1 cellular context compared by ENCODE assay signal in the genomic region with DNA sequence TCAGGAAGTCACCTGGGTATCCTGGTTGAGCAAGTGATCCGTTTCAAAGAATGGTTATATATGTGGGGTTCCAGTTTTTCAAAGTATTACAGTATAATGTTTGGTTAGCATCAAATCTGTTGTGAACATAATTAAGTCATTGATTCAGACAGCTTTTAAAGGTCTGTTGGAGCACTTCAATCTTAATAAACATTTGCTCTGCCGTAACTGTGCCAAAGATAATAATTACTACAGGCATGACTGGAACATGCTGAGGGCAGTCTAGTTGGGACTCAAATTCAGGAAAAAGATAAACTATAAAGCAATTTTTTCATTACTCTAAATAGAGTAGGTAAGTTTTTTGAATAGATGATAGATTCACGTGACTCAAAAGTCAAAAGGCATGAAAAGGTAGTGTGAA.
TF ChIP-seq lines count a peak whose summit lies in the region.

No MANE protein-coding gene starts in this region.

TF ChIP-seq in IMR-90, 13 proteins besides CTCF, POLR2A, EP300 and RAD21:
- TF ChIP-seq, protein P1, sequence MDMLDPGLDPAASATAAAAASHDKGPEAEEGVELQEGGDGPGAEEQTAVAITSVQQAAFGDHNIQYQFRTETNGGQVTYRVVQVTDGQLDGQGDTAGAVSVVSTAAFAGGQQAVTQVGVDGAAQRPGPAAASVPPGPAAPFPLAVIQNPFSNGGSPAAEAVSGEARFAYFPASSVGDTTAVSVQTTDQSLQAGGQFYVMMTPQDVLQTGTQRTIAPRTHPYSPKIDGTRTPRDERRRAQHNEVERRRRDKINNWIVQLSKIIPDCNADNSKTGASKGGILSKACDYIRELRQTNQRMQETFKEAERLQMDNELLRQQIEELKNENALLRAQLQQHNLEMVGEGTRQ (IDR thresholded peaks at IDR 0.05; ENCODE audit: low read depth, low read length) = no peak
- TF ChIP-seq CHD1 (IDR thresholded peaks at IDR 0.05; ENCODE audit: low read depth, low read length) (no peak), CEBPB (IDR thresholded peaks at IDR 0.05; ENCODE audit: low read depth, low read length) (no peak)
